In genomic region chr2:101151859-101152194, GRCh38 we compare ENCODE assay signal across 8 cellular contexts. TPM values are rescaled to one million over a fixed set of nuclear protein-coding genes. Genes with fewer than 3 reads are reported as not detected.
DNase-seq lines count a peak whose midpoint lies in the region; ATAC-seq and TF ChIP-seq lines count a peak whose summit lies in the region.

No MANE protein-coding gene starts in this region.

- H3K4me1 ChIP-seq in uterus: peaks cover 3 to 15% of the 10 kb centered on the region in 2 donors

- peaks cover 17% of the 10 kb centered on the region for H3K4me1 Mint-ChIP-seq in memory B cell

- TF ChIP-seq CTCF in AG04449 (IDR thresholded peaks at IDR 0.05; ENCODE audit: insufficient read depth, low read length, missing control alignments) (no peak), cardiac fibroblast (IDR thresholded peaks at IDR 0.05; ENCODE audit: low read depth, low read length) (no peak), uterus (IDR thresholded peaks at IDR 0.05) (peak in 1 of 4 experiments; percentile 0)

- POLR2A ChIA-PET in AG04449 (lab: Yijun Ruan, JAX): no interaction called here

- peak overlapping the region; percentile 88 for H3K4me3 Mint-ChIP-seq in memory B cell

- H3K4me3 ChIP-seq in AG04449 (ENCODE audit: low read depth, low read length): peak overlapping the region; percentile 64
- peak overlapping the region; percentile 55 to 67 for H3K4me3 ChIP-seq in cardiac fibroblast (replicated peaks in 1 of 2; ENCODE audit: low read depth in 2 of 2, low read length in 2 of 2)
- H3K4me3 ChIP-seq in uterus: peak overlapping the region; percentile 52 to 94

- H3K27me3 Mint-ChIP-seq in memory B cell: peaks cover 2% of the 10 kb centered on the region

- CTCF ChIA-PET in AG04449 (lab: Yijun Ruan, JAX): interaction anchor here (0.6 to 5.0 kb wide), 5 partner anchors 54 to 545 kb away, joined by 3 to 35 read pairs (median 8); no protein-coding TSS in a partner anchor

- H3K9me3 ChIP-seq in uterus: no peaks in the 10 kb centered on the region

- intact Hi-C loops in uterus (cut with DNase I; ENCODE audit: low total_unique reads): loop anchor here (5.0 to 10.0 kb wide), 2 partner anchors 117 to 150 kb away; partner anchors contain the start of gene RPL31

- no peaks in the 10 kb centered on the region for H3K36me3 ChIP-seq in uterus

- DNase-seq in AG04449 (ENCODE audit: low read depth, low spot score): no peak
- DNase-seq in HT-29 (ENCODE audit: low spot score): peak; percentile 20
- no peak for DNase-seq in cardiac fibroblast (ENCODE audit: low read depth in 2 of 2)
- no peak for DNase-seq in memory B cell (ENCODE audit: low spot score in 2 of 2)
- DNase-seq in uterus: no peak

- H3K9me3 Mint-ChIP-seq in memory B cell: no peaks in the 10 kb centered on the region

- no peaks in the 10 kb centered on the region for H3K36me3 Mint-ChIP-seq in memory B cell

- H3K27me3 ChIP-seq in uterus: no peaks in the 10 kb centered on the region

- no peak for TF ChIP-seq POLR2A in uterus (IDR thresholded peaks at IDR 0.05)

- peak overlapping the region; percentile 84 to 88 for H3K27ac ChIP-seq in uterus

- ATAC-seq in memory B cell (ENCODE audit: low read depth): no peak
- ATAC-seq in HG02870 (IDR thresholded peaks at IDR 0.05; ENCODE audit: unreplicated experiment): no peak
- no peak for ATAC-seq in HG03469 (IDR thresholded peaks at IDR 0.05; ENCODE audit: unreplicated experiment)
- no peak for ATAC-seq in HG02981 (IDR thresholded peaks at IDR 0.05; ENCODE audit: unreplicated experiment)

- H3K27ac Mint-ChIP-seq in memory B cell: no peak overlapping the region

RNA-seq across cellular contexts. Expression of gene TBC1D8, which starts 0.6 kb away (rescaled TPM):
- total RNA-seq in HT-29 (2014; rRNA removed; shearing (Covaris generic)): 30.3 and 33.4 TPM in 2 replicates
- total RNA-seq in uterus: 10 to 100 TPM; 16.7 to 44.0 (median 19.7) TPM
